Comparison of ENCODE assay signal across 1 cellular context in the genomic region with DNA sequence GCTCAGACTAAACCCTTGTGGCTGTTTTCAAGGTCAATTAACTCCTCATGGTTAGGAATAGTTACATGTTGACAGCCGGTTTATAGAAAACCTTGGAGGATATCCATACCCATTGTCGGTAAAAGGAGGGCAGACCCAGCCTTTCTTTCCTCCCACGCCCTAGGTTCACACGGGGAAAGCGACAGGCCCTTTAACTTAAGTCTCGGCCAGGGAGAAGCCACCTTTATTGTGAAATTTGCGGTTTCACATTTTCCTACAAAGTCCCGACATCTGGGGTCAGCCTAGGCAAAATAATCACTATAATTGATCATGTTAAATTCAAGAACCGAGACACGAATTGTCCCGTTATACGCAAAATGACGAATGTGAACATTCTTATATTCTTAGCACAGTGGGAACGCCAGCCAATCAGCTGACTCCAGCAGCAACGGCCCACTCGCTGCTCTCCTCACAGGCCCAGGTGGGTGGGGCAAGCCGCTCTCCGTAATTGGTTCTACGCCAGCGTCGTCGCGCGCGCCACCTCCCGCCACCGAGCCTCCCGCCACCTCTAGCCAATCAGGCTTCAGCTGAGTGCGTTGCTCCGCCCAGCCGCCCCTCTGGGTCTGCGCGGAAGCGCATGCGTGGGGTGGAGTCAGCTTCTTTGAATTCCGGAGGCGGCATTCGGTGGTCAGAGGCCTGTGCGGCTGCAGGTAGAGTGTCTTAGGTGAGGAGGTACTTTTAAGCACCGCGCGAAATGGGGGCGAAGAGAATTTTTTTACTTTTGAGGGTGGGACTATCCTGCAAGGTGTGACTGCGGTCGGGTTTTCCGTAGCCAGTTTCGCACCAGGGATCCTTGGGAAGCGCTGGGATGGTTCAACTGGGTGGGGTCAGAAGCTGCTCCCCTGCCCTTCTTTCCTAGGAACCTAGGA.
TF ChIP-seq lines count a peak whose summit lies in the region.

A gene with protein sequence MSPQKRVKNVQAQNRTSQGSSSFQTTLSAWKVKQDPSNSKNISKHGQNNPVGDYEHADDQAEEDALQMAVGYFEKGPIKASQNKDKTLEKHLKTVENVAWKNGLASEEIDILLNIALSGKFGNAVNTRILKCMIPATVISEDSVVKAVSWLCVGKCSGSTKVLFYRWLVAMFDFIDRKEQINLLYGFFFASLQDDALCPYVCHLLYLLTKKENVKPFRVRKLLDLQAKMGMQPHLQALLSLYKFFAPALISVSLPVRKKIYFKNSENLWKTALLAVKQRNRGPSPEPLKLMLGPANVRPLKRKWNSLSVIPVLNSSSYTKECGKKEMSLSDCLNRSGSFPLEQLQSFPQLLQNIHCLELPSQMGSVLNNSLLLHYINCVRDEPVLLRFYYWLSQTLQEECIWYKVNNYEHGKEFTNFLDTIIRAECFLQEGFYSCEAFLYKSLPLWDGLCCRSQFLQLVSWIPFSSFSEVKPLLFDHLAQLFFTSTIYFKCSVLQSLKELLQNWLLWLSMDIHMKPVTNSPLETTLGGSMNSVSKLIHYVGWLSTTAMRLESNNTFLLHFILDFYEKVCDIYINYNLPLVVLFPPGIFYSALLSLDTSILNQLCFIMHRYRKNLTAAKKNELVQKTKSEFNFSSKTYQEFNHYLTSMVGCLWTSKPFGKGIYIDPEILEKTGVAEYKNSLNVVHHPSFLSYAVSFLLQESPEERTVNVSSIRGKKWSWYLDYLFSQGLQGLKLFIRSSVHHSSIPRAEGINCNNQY (plus strand): TSS at position 659 of the 908 bp plus-strand sequence. CDS start 2,867 bp downstream, outside the sequence.

TF ChIP-seq in HepG2, 621 proteins besides CTCF, POLR2A, EP300 and RAD21 (continued from another document):
- TF ChIP-seq, protein P1, sequence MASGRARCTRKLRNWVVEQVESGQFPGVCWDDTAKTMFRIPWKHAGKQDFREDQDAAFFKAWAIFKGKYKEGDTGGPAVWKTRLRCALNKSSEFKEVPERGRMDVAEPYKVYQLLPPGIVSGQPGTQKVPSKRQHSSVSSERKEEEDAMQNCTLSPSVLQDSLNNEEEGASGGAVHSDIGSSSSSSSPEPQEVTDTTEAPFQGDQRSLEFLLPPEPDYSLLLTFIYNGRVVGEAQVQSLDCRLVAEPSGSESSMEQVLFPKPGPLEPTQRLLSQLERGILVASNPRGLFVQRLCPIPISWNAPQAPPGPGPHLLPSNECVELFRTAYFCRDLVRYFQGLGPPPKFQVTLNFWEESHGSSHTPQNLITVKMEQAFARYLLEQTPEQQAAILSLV (CRISPR knock-in tag; IDR thresholded peaks at IDR 0.05; ENCODE audit: borderline replicate concordance) = 0 out of 2 replicates have a peak, but pooled peaks have one; percentile 35
- no peak for TF ChIP-seq DR1 (CRISPR knock-in tag; IDR thresholded peaks at IDR 0.05)
- TF ChIP-seq ZMYM2 (CRISPR knock-in tag; IDR thresholded peaks at IDR 0.05) = no peak
- no peak for TF ChIP-seq KLF15 (CRISPR knock-in tag; IDR thresholded peaks at IDR 0.05; ENCODE audit: borderline replicate concordance)
- TF ChIP-seq ZNF496 (CRISPR knock-in tag; IDR thresholded peaks at IDR 0.05; ENCODE audit: insufficient replicate concordance) = no peak
- TF ChIP-seq, protein P2, sequence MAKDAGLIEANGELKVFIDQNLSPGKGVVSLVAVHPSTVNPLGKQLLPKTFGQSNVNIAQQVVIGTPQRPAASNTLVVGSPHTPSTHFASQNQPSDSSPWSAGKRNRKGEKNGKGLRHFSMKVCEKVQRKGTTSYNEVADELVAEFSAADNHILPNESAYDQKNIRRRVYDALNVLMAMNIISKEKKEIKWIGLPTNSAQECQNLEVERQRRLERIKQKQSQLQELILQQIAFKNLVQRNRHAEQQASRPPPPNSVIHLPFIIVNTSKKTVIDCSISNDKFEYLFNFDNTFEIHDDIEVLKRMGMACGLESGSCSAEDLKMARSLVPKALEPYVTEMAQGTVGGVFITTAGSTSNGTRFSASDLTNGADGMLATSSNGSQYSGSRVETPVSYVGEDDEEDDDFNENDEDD (CRISPR knock-in tag; IDR thresholded peaks at IDR 0.05; ENCODE audit: borderline replicate concordance) = peak; percentile 97
- no peak for TF ChIP-seq GPN1 (CRISPR knock-in tag; IDR thresholded peaks at IDR 0.05; ENCODE audit: borderline replicate concordance)
- no peak for TF ChIP-seq ZFP36L2 (CRISPR knock-in tag; IDR thresholded peaks at IDR 0.05)
- peak; percentile 84 for TF ChIP-seq POGZ (CRISPR knock-in tag; IDR thresholded peaks at IDR 0.05)
TF ChIP-seq in HepG2: peak in this region for 68.
